ENCODE assay signal across 28 cellular contexts in genomic region chr1:4018721-4019521, GRCh38.
DNase-seq lines count a peak whose midpoint lies in the region; ATAC-seq, FAIRE-seq and TF ChIP-seq lines count a peak whose summit lies in the region.
"Had no signal": no experiment of that assay in that cellular context is flagged by ENCODE, and none has a peak within 500 bp of the region (broad histone marks: within the 10 kb centered on the region; RNA-seq: fewer than 3 reads in every experiment).

No MANE protein-coding gene starts in this region.

- H3K27me3 ChIP-seq in bronchial epithelial cell (ENCODE audit: control insufficient read depth, insufficient read depth, low read length) (no peaks in the 10 kb centered on the region), smooth muscle cell (ENCODE audit: low read depth) (no peaks in the 10 kb centered on the region)
- H3K27me3 ChIP-seq: cardiac muscle cell, pancreas, Peyer's patch, SJCRH30, transverse colon had no signal

- H3K36me3 Mint-ChIP-seq in stimulated activated naive B cell treated with anti-CD40 and anti-IgM and Interleukin-4, amounts not matched to agents 10 μg/mL and 1 μg/mL and 100 μg/mL, for 72 hours: peaks cover 0 to 4% of the 10 kb centered on the region in 2 donors
- H3K36me3 Mint-ChIP-seq: activated naive CD4-positive, alpha-beta T cell treated with anti-CD3 and anti-CD28 coated beads, Interleukin-2, amount 10 ng/mL, durations not matched to agents 7 days and 5 days; CD8-positive, alpha-beta memory T cell; naive thymus-derived CD4-positive, alpha-beta T cell; T-cell had no signal

- H3K79me2 ChIP-seq in smooth muscle cell (ENCODE audit: low read depth): no peaks in the 10 kb centered on the region

- peak; percentile 18 for FAIRE-seq in bronchial epithelial cell (lab: Jason Lieb, UNC)
- FAIRE-seq: GM12878, HTR-8/SVneo, pancreas had no signal

- WGBS in smooth muscle cell (ENCODE audit: low lambda C conversion rate): 90% methylated on average over 35 of the region's 35 CpGs

- H3K9me3 ChIP-seq in smooth muscle cell (replicated peaks; ENCODE audit: low read depth): no peaks in the 10 kb centered on the region
- H3K9me3 ChIP-seq: pancreas, Peyer's patch, SJCRH30, transverse colon had no signal

- H3K36me3 ChIP-seq in bronchial epithelial cell (ENCODE audit: control insufficient read depth, insufficient read depth, low read length): no peaks in the 10 kb centered on the region
- no peaks in the 10 kb centered on the region for H3K36me3 ChIP-seq in smooth muscle cell (ENCODE audit: low read depth)
- H3K36me3 ChIP-seq: cardiac muscle cell, pancreas, Peyer's patch, SJCRH30, transverse colon had no signal

- H3K4me3 ChIP-seq in bronchial epithelial cell (ENCODE audit: low read depth, low read length): no peak overlapping the region
- no peak overlapping the region for H3K4me3 ChIP-seq in smooth muscle cell
- H3K4me3 ChIP-seq: cardiac muscle cell, GM12878, pancreas, Peyer's patch, SJCRH30, transverse colon had no signal

- peak; percentile 32 for DNase-seq in NCI-H748 (lab: John Stamatoyannopoulos, UW; ENCODE audit: unreplicated experiment)
- no peak for DNase-seq in NCI-H748 treated with DMSO at 0.1 percent for 48 hours (lab: John Stamatoyannopoulos, UW)
- DNase-seq in bronchial epithelial cell (ENCODE audit: low read depth): no peak
- DNase-seq in left kidney (ENCODE audit: low read depth, low spot score): peak; percentile 67
- no peak for DNase-seq in stimulated activated naive B cell treated with anti-CD40 and anti-IgM and Interleukin-4, amounts not matched to agents 10 μg/mL and 1 μg/mL and 100 μg/mL, for 72 hours
- no peak for DNase-seq in dermis blood vessel endothelial cell
- no peak for DNase-seq in effector CD8-positive, alpha-beta T cell (lab: John Stamatoyannopoulos, UW)
- no peak for DNase-seq in smooth muscle cell (lab: John Stamatoyannopoulos, UW; ENCODE audit: unreplicated experiment)
- DNase-seq: activated CD8-positive, alpha-beta T cell treated with anti-CD3 and anti-CD28 coated beads for 36 hours; activated naive CD4-positive, alpha-beta T cell treated with anti-CD3 and anti-CD28 coated beads, Interleukin-2, amount 10 ng/mL, durations not matched to agents 7 days and 5 days; activated T-cell treated with anti-CD3 and anti-CD28 coated beads, Interleukin-2, amount 50 U/mL, for 4 hours; CD8-positive, alpha-beta memory T cell; DND-41; GOT3; left cardiac atrium; naive thymus-derived CD4-positive, alpha-beta T cell; NCI-H146; NCI-H524; pancreas; SJCRH30; T-cell; transverse colon had no signal

- no peak for ATAC-seq in stimulated activated naive B cell treated with anti-CD40 and anti-IgM and Interleukin-4, amounts not matched to agents 10 μg/mL and 1 μg/mL and 100 μg/mL, for 72 hours (replicated peaks)
- ATAC-seq: activated CD4-positive, CD25-positive, alpha-beta regulatory T cell treated with anti-CD3 and anti-CD28 coated beads, Interleukin-2, amount 50 U/mL, for 24 hours; activated CD8-positive, alpha-beta T cell treated with anti-CD3 and anti-CD28 coated beads for 36 hours; activated T-cell treated with anti-CD3 and anti-CD28 coated beads, Interleukin-2, amount 50 U/mL, for 4 hours; GM12878; left cardiac atrium; naive thymus-derived CD4-positive, alpha-beta T cell; pancreas; T-cell had no signal

- no peak overlapping the region for H3K27ac ChIP-seq in smooth muscle cell (ENCODE audit: low read depth)
- H3K27ac ChIP-seq: cardiac muscle cell, KMS-11, pancreas, Peyer's patch, SJCRH30, transverse colon had no signal

- peak overlapping the region; percentile 9 for H3K27ac Mint-ChIP-seq in stimulated activated naive B cell treated with anti-CD40 and anti-IgM and Interleukin-4, amounts not matched to agents 10 μg/mL and 1 μg/mL and 100 μg/mL, for 72 hours
- H3K27ac Mint-ChIP-seq: activated CD8-positive, alpha-beta T cell treated with anti-CD3 and anti-CD28 coated beads for 36 hours; activated naive CD4-positive, alpha-beta T cell treated with anti-CD3 and anti-CD28 coated beads, Interleukin-2, amount 10 ng/mL, durations not matched to agents 7 days and 5 days; naive thymus-derived CD4-positive, alpha-beta T cell; T-cell had no signal

- H3K4me3 Mint-ChIP-seq in stimulated activated naive B cell treated with anti-CD40 and anti-IgM and Interleukin-4, amounts not matched to agents 10 μg/mL and 1 μg/mL and 100 μg/mL, for 72 hours: no peak overlapping the region
- H3K4me3 Mint-ChIP-seq: activated CD8-positive, alpha-beta T cell treated with anti-CD3 and anti-CD28 coated beads for 36 hours; activated naive CD4-positive, alpha-beta T cell treated with anti-CD3 and anti-CD28 coated beads, Interleukin-2, amount 10 ng/mL, durations not matched to agents 7 days and 5 days; activated T-cell treated with anti-CD3 and anti-CD28 coated beads, Interleukin-2, amount 50 U/mL, for 4 hours; CD8-positive, alpha-beta memory T cell; naive thymus-derived CD4-positive, alpha-beta T cell; T-cell had no signal

- peaks cover 17% of the 10 kb centered on the region in 2 donors for H3K27me3 Mint-ChIP-seq in stimulated activated naive B cell treated with anti-CD40 and anti-IgM and Interleukin-4, amounts not matched to agents 10 μg/mL and 1 μg/mL and 100 μg/mL, for 72 hours
- H3K27me3 Mint-ChIP-seq: activated CD8-positive, alpha-beta T cell treated with anti-CD3 and anti-CD28 coated beads for 36 hours had no signal

- H3F3A ChIP-seq in smooth muscle cell (ENCODE audit: low read depth): no peaks in the 10 kb centered on the region

- H3K4me1 ChIP-seq in smooth muscle cell (ENCODE audit: low read depth): no peaks in the 10 kb centered on the region
- H3K4me1 ChIP-seq: pancreas, Peyer's patch, SJCRH30, transverse colon had no signal

- H2AFZ ChIP-seq in smooth muscle cell (ENCODE audit: low read depth): no peak overlapping the region

- no peak overlapping the region for H3K4me2 ChIP-seq in smooth muscle cell
- H3K4me2 ChIP-seq: KMS-11 had no signal

- peaks cover 13 to 33% of the 10 kb centered on the region in 2 donors for H3K4me1 Mint-ChIP-seq in stimulated activated naive B cell treated with anti-CD40 and anti-IgM and Interleukin-4, amounts not matched to agents 10 μg/mL and 1 μg/mL and 100 μg/mL, for 72 hours

- H4K20me1 ChIP-seq in smooth muscle cell (ENCODE audit: low read depth): no peaks in the 10 kb centered on the region

- no peak for TF ChIP-seq CTCF in bronchial epithelial cell (IDR thresholded peaks at IDR 0.05; ENCODE audit: insufficient read depth, low read length, severe bottlenecking)
- TF ChIP-seq CTCF in smooth muscle cell (IDR thresholded peaks at IDR 0.05; ENCODE audit: borderline replicate concordance, insufficient read depth, poor library complexity, severe bottlenecking): no peak

- peaks cover 0 to 3% of the 10 kb centered on the region in 2 donors for H3K9me3 Mint-ChIP-seq in stimulated activated naive B cell treated with anti-CD40 and anti-IgM and Interleukin-4, amounts not matched to agents 10 μg/mL and 1 μg/mL and 100 μg/mL, for 72 hours
- H3K9me3 Mint-ChIP-seq: activated CD8-positive, alpha-beta T cell treated with anti-CD3 and anti-CD28 coated beads for 36 hours; activated naive CD4-positive, alpha-beta T cell treated with anti-CD3 and anti-CD28 coated beads, Interleukin-2, amount 10 ng/mL, durations not matched to agents 7 days and 5 days; activated T-cell treated with anti-CD3 and anti-CD28 coated beads, Interleukin-2, amount 50 U/mL, for 4 hours; T-cell had no signal

- no peak overlapping the region for H3K9ac ChIP-seq in smooth muscle cell (ENCODE audit: low read depth)
- H3K9ac ChIP-seq: KMS-11 had no signal

Comparison
In these comparisons a context has a peak if more than half of its experiments do, and no peak if none do; other contexts are left out.
1. DNase-seq: peak in NCI-H748 (single experiment) and left kidney (single experiment); none in NCI-H748 treated with DMSO at 0.1 percent for 48 hours (single experiment), bronchial epithelial cell (single experiment), stimulated activated naive B cell treated with anti-CD40 and anti-IgM and Interleukin-4, amounts not matched to agents 10 μg/mL and 1 μg/mL and 100 μg/mL, for 72 hours (single experiment), dermis blood vessel endothelial cell (single experiment), effector CD8-positive, alpha-beta T cell (single experiment) and smooth muscle cell (single experiment).